ENCODE assay signal across 1 cellular context in genomic region chr14:90495357-90496276, GRCh38.
A peak's percentile ranks its signal among the peaks of the same experiment; 100 is the strongest.
TF ChIP-seq lines count a peak whose summit lies in the region.

No MANE protein-coding gene starts in this region.

TF ChIP-seq in A549, 52 proteins besides CTCF, POLR2A, EP300 and RAD21 (continued from another document):
- TF ChIP-seq BCL3 (IDR thresholded peaks at IDR 0.05) (no peak), MAX (IDR thresholded peaks at IDR 0.05) (no peak), TP53 (CRISPR knock-in tag; IDR thresholded peaks at IDR 0.05) (no peak), MYC (IDR thresholded peaks at IDR 0.05; ENCODE audit: borderline replicate concordance, low read length) (no peak), TFCP2L1 (CRISPR knock-in tag; IDR thresholded peaks at IDR 0.05) (no peak), JUNB (IDR thresholded peaks at IDR 0.05) (no peak), ELK1 (IDR thresholded peaks at IDR 0.05; ENCODE audit: low read depth, low read length) (no peak), RCOR1 (IDR thresholded peaks at IDR 0.05; ENCODE audit: low read depth, low read length) (no peak), CBX8 (IDR thresholded peaks at IDR 0.05) (no peak), ATOH8 (CRISPR knock-in tag; IDR thresholded peaks at IDR 0.05; ENCODE audit: low read depth) (no peak), FOXS1 (CRISPR knock-in tag; IDR thresholded peaks at IDR 0.05) (0 out of 2 replicates have a peak, but pooled peaks have one; percentile 18), CBX2 (IDR thresholded peaks at IDR 0.05; ENCODE audit: borderline replicate concordance, low read depth) (no peak), PBX3 (IDR thresholded peaks at IDR 0.05) (no peak)
